37 cellular contexts compared by ENCODE assay signal in the genomic region with DNA sequence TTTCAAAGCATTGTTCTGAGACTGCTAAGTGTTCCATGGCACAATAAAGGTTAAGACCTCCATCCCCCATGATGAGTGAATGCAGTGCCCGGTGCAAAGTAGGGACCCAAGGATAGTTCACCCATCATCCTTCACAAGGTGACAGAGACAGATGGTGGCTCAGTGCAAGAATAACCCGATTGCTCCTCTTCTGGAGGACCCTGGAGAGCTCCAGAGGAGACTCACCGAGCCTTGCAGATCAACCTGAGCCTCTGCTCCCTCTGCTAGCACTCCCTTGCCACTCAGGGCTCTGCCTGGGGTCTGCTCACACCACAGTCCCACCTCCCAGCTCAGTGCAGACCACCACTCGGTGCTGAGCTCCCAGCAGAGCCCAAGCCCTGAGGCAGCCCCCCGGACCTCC. TPM values are rescaled to one million over a fixed set of nuclear protein-coding genes. Genes with fewer than 3 reads are reported as not detected.
"Had no signal": no experiment of that assay in that cellular context is flagged by ENCODE, and none has a peak within 500 bp of the region (broad histone marks: within the 10 kb centered on the region; RNA-seq: fewer than 3 reads in every experiment).

No MANE protein-coding gene starts in this region.

- DNase-seq: activated CD4-positive, alpha-beta T cell treated with anti-CD3 and anti-CD28 coated beads for 1 hour; activated CD4-positive, alpha-beta T cell treated with anti-CD3 and anti-CD28 coated beads for 48 hours; activated CD4-positive, alpha-beta T cell treated with anti-CD3 and anti-CD28 coated beads, Interleukin-2, amount 50 U/mL, for 4 hours; activated CD4-positive, CD25-positive, alpha-beta regulatory T cell; activated CD8-positive, alpha-beta T cell treated with anti-CD3 and anti-CD28 coated beads for 36 hours; activated effector memory CD4-positive, alpha-beta T cell treated with anti-CD3 and anti-CD28 coated beads, Interleukin-2, amount 50 U/mL, for 16 hours; activated naive CD4-positive, alpha-beta T cell; activated naive CD4-positive, alpha-beta T cell treated with anti-CD3 and anti-CD28 coated beads, Interleukin-2, amount 50 U/mL, for 16 hours; activated naive CD8-positive, alpha-beta T cell treated with anti-CD3 and anti-CD28 coated beads for 36 hours; activated T-cell treated with anti-CD3 and anti-CD28 coated beads, Interleukin-2, amount 50 U/mL, for 1 hour; activated T-cell treated with anti-CD3 and anti-CD28 coated beads, Interleukin-2, amount 50 U/mL, for 72 hours; amniotic stem cell; brain microvascular endothelial cell; NCI-H1092 treated with DMSO at 0.1 percent for 48 hours; NCI-H1417; NCI-H146; NCI-H187; NCI-H2029 treated with DMSO at 0.1 percent for 48 hours; NCI-H2107; NCI-H2171; NCI-H510A; NCI-H526; NCI-H774; SHP77; SJCRH30; T1000; WERI-Rb-1 had no signal

- H3K4me2 ChIP-seq: KMS-11 had no signal

- H3K9ac ChIP-seq: KMS-11 had no signal

- H3K9me3 ChIP-seq: SJCRH30 had no signal

- H3K4me1 ChIP-seq: SJCRH30 had no signal

- H3K36me3 ChIP-seq: brain microvascular endothelial cell, SJCRH30, WERI-Rb-1 had no signal

- H3K27me3 ChIP-seq: brain microvascular endothelial cell had no signal

- ATAC-seq: activated CD8-positive, alpha-beta T cell treated with anti-CD3 and anti-CD28 coated beads for 36 hours; activated T-cell treated with anti-CD3 and anti-CD28 coated beads, Interleukin-2, amount 50 U/mL, for 72 hours; activated T-helper 17 cell treated with anti-CD3 and anti-CD28 coated beads, Interleukin-2, amount 50 U/mL, for 72 hours; Panc1 had no signal

- H3K27ac ChIP-seq: brain microvascular endothelial cell, KMS-11, SJCRH30, SK-N-MC, WERI-Rb-1 had no signal

- H3K4me3 ChIP-seq: SJCRH30, SK-N-MC had no signal

RNA-seq across cellular contexts. Expression of a gene that starts 49.3 kb away (rescaled TPM):
- total RNA-seq: activated CD8-positive, alpha-beta memory T cell treated with anti-CD3 and anti-CD28 coated beads for 36 hours; activated CD8-positive, alpha-beta T cell treated with anti-CD3 and anti-CD28 coated beads for 36 hours; activated naive CD8-positive, alpha-beta T cell treated with anti-CD3 and anti-CD28 coated beads for 36 hours; activated T-cell treated with anti-CD3 and anti-CD28 coated beads, Interleukin-2, amount 50 U/mL, for 72 hours; activated T-helper 17 cell treated with anti-CD3 and anti-CD28 coated beads, Interleukin-2, amount 50 U/mL, for 72 hours; aorta; LHCN-M2; RPMI7951; SJCRH30; T-helper 1 cell treated with Interleukin-12 subunit alpha and Interleukin-12 subunit beta and Interleukin-4 antibody, amounts not matched to agents 30 ng/mL and 1 ng/mL, for 36 hours; T-helper 2 cell treated with Interferon-gamma antibody and Interleukin-4, amounts not matched to agents 100 ng/mL and 5 ng/mL, for 36 hours had no signal
- polyA plus RNA-seq: aorta had no signal
